Comparison of ENCODE assay signal across 1 cellular context in the genomic region with DNA sequence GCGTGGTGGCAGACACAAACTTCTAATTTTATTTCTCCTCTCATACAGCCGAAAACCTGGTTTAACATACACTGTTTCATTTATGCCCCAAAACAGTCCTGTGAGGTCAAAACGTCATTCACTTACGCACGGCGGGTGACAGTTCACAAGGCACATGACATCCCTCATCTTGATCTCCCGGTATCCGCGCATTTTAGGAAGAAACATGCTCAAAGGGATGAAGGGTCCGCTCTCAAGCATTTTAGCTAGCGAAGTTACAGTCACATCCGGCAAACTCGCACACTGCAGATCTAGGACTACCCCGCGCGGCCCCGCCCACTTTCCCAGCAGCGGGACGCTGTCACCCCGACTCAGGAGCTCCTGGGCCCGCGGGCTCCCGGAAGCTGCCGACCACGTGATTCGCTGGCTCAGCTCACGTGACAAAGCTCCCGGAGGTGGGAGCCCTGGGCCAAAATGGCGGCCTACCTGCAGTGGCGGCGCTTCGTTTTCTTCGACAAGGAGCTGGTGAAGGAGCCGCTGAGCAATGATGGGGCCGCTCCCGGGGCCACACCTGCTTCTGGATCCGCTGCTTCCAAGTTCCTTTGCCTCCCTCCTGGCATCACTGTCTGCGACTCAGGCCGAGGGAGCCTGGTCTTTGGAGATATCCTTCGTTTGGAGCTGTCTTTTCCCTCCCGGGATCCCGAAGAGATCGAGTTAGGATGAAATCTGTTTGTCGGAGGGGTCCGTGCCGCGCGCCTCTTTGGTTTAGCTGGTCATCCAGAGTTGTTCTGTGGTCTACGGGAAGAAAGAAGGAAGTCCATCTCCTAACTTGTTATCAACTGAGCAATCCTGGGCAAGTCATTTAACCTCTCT.
TF ChIP-seq lines count a peak whose summit lies in the region.

A gene (plus strand): TSS at position 448 of the 852 bp plus-strand sequence. CDS start 6 bp downstream, at position 454.

TF ChIP-seq in GM23338, 12 proteins besides CTCF, POLR2A, EP300 and RAD21 (continued from another document):
- TF ChIP-seq, protein P1, sequence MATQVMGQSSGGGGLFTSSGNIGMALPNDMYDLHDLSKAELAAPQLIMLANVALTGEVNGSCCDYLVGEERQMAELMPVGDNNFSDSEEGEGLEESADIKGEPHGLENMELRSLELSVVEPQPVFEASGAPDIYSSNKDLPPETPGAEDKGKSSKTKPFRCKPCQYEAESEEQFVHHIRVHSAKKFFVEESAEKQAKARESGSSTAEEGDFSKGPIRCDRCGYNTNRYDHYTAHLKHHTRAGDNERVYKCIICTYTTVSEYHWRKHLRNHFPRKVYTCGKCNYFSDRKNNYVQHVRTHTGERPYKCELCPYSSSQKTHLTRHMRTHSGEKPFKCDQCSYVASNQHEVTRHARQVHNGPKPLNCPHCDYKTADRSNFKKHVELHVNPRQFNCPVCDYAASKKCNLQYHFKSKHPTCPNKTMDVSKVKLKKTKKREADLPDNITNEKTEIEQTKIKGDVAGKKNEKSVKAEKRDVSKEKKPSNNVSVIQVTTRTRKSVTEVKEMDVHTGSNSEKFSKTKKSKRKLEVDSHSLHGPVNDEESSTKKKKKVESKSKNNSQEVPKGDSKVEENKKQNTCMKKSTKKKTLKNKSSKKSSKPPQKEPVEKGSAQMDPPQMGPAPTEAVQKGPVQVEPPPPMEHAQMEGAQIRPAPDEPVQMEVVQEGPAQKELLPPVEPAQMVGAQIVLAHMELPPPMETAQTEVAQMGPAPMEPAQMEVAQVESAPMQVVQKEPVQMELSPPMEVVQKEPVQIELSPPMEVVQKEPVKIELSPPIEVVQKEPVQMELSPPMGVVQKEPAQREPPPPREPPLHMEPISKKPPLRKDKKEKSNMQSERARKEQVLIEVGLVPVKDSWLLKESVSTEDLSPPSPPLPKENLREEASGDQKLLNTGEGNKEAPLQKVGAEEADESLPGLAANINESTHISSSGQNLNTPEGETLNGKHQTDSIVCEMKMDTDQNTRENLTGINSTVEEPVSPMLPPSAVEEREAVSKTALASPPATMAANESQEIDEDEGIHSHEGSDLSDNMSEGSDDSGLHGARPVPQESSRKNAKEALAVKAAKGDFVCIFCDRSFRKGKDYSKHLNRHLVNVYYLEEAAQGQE (IDR thresholded peaks at IDR 0.05; ENCODE audit: unreplicated experiment) = no peak
- TF ChIP-seq, protein P2, sequence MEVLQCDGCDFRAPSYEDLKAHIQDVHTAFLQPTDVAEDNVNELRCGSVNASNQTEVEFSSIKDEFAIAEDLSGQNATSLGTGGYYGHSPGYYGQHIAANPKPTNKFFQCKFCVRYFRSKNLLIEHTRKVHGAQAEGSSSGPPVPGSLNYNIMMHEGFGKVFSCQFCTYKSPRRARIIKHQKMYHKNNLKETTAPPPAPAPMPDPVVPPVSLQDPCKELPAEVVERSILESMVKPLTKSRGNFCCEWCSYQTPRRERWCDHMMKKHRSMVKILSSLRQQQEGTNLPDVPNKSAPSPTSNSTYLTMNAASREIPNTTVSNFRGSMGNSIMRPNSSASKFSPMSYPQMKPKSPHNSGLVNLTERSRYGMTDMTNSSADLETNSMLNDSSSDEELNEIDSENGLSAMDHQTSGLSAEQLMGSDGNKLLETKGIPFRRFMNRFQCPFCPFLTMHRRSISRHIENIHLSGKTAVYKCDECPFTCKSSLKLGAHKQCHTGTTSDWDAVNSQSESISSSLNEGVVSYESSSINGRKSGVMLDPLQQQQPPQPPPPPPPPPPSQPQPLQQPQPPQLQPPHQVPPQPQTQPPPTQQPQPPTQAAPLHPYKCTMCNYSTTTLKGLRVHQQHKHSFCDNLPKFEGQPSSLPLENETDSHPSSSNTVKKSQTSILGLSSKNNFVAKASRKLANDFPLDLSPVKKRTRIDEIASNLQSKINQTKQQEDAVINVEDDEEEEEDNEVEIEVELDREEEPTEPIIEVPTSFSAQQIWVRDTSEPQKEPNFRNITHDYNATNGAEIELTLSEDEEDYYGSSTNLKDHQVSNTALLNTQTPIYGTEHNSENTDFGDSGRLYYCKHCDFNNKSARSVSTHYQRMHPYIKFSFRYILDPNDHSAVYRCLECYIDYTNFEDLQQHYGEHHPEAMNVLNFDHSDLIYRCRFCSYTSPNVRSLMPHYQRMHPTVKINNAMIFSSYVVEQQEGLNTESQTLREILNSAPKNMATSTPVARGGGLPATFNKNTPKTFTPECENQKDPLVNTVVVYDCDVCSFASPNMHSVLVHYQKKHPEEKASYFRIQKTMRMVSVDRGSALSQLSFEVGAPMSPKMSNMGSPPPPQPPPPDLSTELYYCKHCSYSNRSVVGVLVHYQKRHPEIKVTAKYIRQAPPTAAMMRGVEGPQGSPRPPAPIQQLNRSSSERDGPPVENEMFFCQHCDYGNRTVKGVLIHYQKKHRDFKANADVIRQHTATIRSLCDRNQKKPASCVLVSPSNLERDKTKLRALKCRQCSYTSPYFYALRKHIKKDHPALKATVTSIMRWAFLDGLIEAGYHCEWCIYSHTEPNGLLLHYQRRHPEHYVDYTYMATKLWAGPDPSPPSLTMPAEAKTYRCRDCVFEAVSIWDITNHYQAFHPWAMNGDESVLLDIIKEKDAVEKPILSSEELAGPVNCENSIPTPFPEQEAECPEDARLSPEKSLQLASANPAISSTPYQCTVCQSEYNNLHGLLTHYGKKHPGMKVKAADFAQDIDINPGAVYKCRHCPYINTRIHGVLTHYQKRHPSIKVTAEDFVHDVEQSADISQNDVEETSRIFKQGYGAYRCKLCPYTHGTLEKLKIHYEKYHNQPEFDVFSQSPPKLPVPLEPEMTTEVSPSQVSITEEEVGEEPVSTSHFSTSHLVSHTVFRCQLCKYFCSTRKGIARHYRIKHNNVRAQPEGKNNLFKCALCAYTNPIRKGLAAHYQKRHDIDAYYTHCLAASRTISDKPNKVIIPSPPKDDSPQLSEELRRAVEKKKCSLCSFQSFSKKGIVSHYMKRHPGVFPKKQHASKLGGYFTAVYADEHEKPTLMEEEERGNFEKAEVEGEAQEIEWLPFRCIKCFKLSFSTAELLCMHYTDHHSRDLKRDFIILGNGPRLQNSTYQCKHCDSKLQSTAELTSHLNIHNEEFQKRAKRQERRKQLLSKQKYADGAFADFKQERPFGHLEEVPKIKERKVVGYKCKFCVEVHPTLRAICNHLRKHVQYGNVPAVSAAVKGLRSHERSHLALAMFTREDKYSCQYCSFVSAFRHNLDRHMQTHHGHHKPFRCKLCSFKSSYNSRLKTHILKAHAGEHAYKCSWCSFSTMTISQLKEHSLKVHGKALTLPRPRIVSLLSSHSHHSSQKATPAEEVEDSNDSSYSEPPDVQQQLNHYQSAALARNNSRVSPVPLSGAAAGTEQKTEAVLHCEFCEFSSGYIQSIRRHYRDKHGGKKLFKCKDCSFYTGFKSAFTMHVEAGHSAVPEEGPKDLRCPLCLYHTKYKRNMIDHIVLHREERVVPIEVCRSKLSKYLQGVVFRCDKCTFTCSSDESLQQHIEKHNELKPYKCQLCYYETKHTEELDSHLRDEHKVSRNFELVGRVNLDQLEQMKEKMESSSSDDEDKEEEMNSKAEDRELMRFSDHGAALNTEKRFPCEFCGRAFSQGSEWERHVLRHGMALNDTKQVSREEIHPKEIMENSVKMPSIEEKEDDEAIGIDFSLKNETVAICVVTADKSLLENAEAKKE (CRISPR knock-in tag; IDR thresholded peaks at IDR 0.05) = no peak
- TF ChIP-seq NANOG (IDR thresholded peaks at IDR 0.05; ENCODE audit: borderline replicate concordance) (no peak), POLR2AphosphoS5 (IDR thresholded peaks at IDR 0.05; ENCODE audit: low read depth) (peak; percentile 69), EZH2phosphoT487 (IDR thresholded peaks at IDR 0.05; ENCODE audit: unreplicated experiment) (no peak), STAT1 (IDR thresholded peaks at IDR 0.05; ENCODE audit: unreplicated experiment) (no peak), ZNF331 (CRISPR knock-in tag; IDR thresholded peaks at IDR 0.05; ENCODE audit: low read depth) (no peak)
